In the genomic region with DNA sequence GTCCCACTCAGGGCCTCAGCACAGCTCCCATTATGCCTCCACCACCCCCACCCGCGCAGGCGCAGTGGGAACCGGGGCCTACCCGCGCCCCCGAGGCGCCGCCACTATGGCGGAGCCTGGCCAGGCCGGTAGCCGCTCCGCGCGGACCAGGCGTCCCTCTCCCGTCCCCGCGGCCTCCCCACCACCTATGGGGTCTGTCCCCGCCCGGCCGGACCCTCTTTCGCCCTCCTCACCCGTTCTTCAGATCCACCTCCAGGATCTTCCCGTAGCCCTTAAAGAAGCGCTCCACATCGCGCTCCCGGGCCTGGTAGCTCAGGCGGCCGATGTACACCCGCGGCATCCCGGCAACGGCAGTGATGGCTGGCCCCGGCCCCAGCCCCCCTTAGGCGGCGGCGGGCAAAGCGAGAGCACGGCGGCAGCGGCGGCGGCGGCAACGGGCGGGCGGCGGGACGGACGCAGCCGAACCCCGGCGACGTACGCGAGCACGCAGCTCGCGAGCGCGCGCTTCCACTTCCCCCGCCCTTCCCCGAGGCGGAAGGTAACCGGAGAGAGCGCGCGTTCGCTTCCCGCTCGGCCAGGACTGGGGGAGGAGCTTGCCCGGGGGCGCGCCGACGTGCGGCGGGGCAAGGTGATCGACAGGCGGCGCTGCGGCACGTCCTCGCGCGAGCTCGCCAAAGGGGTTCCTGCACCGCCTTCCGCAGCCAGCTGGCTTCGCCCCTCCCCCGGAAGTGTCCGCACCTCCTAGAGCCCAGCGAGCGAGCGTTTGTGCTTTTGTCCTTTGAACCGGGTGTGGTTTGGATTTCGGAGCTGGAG, we compare ENCODE assay signal across 1 cellular context.
TF ChIP-seq lines count a peak whose summit lies in the region.

A gene (minus strand): TSS at position 488 of the 813 bp plus-strand sequence. CDS start 148 bp downstream, at position 340.

TF ChIP-seq in K562, 482 proteins besides CTCF, POLR2A, EP300 and RAD21 (continued from another document and continues in another):
- TF ChIP-seq, protein P1, sequence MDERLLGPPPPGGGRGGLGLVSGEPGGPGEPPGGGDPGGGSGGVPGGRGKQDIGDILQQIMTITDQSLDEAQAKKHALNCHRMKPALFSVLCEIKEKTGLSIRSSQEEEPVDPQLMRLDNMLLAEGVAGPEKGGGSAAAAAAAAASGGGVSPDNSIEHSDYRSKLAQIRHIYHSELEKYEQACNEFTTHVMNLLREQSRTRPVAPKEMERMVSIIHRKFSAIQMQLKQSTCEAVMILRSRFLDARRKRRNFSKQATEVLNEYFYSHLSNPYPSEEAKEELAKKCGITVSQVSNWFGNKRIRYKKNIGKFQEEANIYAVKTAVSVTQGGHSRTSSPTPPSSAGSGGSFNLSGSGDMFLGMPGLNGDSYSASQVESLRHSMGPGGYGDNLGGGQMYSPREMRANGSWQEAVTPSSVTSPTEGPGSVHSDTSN (CRISPR knock-in tag; IDR thresholded peaks at IDR 0.05; ENCODE audit: low read depth): peak; percentile 84
- TF ChIP-seq, protein P1 (tag; conservative IDR thresholded peaks at IDR 0.05; ENCODE audit: low read depth): no peak; the same call in 1 of the 2 replicates
- TF ChIP-seq, protein P2, sequence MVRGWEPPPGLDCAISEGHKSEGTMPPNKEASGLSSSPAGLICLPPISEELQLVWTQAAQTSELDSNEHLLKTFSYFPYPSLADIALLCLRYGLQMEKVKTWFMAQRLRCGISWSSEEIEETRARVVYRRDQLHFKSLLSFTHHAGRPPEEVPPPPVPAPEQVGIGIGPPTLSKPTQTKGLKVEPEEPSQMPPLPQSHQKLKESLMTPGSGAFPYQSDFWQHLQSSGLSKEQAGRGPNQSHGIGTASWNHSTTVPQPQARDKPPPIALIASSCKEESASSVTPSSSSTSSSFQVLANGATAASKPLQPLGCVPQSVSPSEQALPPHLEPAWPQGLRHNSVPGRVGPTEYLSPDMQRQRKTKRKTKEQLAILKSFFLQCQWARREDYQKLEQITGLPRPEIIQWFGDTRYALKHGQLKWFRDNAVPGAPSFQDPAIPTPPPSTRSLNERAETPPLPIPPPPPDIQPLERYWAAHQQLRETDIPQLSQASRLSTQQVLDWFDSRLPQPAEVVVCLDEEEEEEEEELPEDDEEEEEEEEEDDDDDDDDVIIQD (CRISPR knock-in tag; IDR thresholded peaks at IDR 0.05): no peak
- TF ChIP-seq TEAD2 (tag; IDR thresholded peaks at IDR 0.05) (no peak), ZNF717 (CRISPR knock-in tag; IDR thresholded peaks at IDR 0.05) (no peak), SPI1 (IDR thresholded peaks at IDR 0.05; ENCODE audit: borderline replicate concordance, low read depth, low read length) (0 out of 2 replicates have a peak, but pooled peaks have one; percentile 30), TEAD4 (IDR thresholded peaks at IDR 0.05; ENCODE audit: low read length) (0 out of 2 replicates have a peak, but pooled peaks have one; percentile 42), TEAD4 (CRISPR knock-in tag; IDR thresholded peaks at IDR 0.05; ENCODE audit: borderline replicate concordance) (peak; percentile 90), ZNF780A (CRISPR knock-in tag; IDR thresholded peaks at IDR 0.05) (no peak), POLR2B (IDR thresholded peaks at IDR 0.05; ENCODE audit: low read depth, partially characterized antibody) (peak; percentile 86), MCM3 (IDR thresholded peaks at IDR 0.05) (no peak), ZFP36 (IDR thresholded peaks at IDR 0.05; ENCODE audit: low read depth, low read length, partially characterized antibody) (no peak), JUND (IDR thresholded peaks at IDR 0.05; ENCODE audit: borderline replicate concordance, low read depth, low read length) (peak; percentile 74; the same call in 1 of the 2 replicates), JUND (tag; IDR thresholded peaks at IDR 0.05; ENCODE audit: borderline replicate concordance, low read depth, low read length) (peak; percentile 77; the same call in 1 of the 3 replicates), ZC3H8 (IDR thresholded peaks at IDR 0.05) (no peak), TGIF2 (CRISPR knock-in tag; IDR thresholded peaks at IDR 0.05) (peak; percentile 80), MCM2 (IDR thresholded peaks at IDR 0.05; ENCODE audit: low read depth) (no peak), PTRF (tag; IDR thresholded peaks at IDR 0.05) (no peak), MECOM (CRISPR knock-in tag; IDR thresholded peaks at IDR 0.05) (no peak), FOXM1 (IDR thresholded peaks at IDR 0.05; ENCODE audit: low read depth) (no peak), FOXM1 (CRISPR knock-in tag; IDR thresholded peaks at IDR 0.05; ENCODE audit: low read depth) (peak; percentile 97), U2AF1 (optimal IDR thresholded peaks at IDR 0.05; ENCODE audit: low read depth, low read length) (peak; percentile 96), HNRNPLL (IDR thresholded peaks at IDR 0.05; ENCODE audit: low read depth, low read length, poor library complexity, severe bottlenecking) (peak; percentile 60), MTA3 (IDR thresholded peaks at IDR 0.05; ENCODE audit: borderline replicate concordance) (peak; percentile 92; the same call in 1 of the 2 replicates), TCFL5 (CRISPR knock-in tag; conservative IDR thresholded peaks at IDR 0.05) (no peak), POLR3A (IDR thresholded peaks at IDR 0.05; ENCODE audit: borderline replicate concordance, extremely low read depth, insufficient read depth, insufficient read length) (no peak), ZNF79 (CRISPR knock-in tag; IDR thresholded peaks at IDR 0.05; ENCODE audit: low read depth) (no peak), ZNF354B (CRISPR knock-in tag; IDR thresholded peaks at IDR 0.05) (no peak), PTTG1 (tag; IDR thresholded peaks at IDR 0.05; ENCODE audit: low read depth) (no peak), GTF2E2 (tag; IDR thresholded peaks at IDR 0.05) (peak; percentile 87), KAT8 (IDR thresholded peaks at IDR 0.05; ENCODE audit: low read depth) (no peak), BRF1 (IDR thresholded peaks at IDR 0.05; ENCODE audit: borderline replicate concordance, extremely low read depth, insufficient read length) (no peak), MAFG (tag; conservative IDR thresholded peaks at IDR 0.05) (no peak), NCOA4 (IDR thresholded peaks at IDR 0.05; ENCODE audit: partially characterized antibody) (no peak), E2F3 (CRISPR knock-in tag; IDR thresholded peaks at IDR 0.05) (peak; percentile 86; the same call in 1 of the 2 replicates), TCF3 (CRISPR knock-in tag; IDR thresholded peaks at IDR 0.05) (peak; percentile 54; the same call in 1 of the 2 replicates)
- TF ChIP-seq, protein P3, sequence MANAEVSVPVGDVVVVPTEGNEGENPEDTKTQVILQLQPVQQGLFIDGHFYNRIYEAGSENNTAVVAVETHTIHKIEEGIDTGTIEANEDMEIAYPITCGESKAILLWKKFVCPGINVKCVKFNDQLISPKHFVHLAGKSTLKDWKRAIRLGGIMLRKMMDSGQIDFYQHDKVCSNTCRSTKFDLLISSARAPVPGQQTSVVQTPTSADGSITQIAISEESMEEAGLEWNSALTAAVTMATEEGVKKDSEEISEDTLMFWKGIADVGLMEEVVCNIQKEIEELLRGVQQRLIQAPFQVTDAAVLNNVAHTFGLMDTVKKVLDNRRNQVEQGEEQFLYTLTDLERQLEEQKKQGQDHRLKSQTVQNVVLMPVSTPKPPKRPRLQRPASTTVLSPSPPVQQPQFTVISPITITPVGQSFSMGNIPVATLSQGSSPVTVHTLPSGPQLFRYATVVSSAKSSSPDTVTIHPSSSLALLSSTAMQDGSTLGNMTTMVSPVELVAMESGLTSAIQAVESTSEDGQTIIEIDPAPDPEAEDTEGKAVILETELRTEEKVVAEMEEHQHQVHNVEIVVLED (CRISPR knock-in tag; IDR thresholded peaks at IDR 0.05): peak; percentile 95
- TF ChIP-seq, protein P4, sequence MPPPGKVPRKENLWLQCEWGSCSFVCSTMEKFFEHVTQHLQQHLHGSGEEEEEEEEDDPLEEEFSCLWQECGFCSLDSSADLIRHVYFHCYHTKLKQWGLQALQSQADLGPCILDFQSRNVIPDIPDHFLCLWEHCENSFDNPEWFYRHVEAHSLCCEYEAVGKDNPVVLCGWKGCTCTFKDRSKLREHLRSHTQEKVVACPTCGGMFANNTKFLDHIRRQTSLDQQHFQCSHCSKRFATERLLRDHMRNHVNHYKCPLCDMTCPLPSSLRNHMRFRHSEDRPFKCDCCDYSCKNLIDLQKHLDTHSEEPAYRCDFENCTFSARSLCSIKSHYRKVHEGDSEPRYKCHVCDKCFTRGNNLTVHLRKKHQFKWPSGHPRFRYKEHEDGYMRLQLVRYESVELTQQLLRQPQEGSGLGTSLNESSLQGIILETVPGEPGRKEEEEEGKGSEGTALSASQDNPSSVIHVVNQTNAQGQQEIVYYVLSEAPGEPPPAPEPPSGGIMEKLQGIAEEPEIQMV (tag; conservative IDR thresholded peaks at IDR 0.05; ENCODE audit: low read depth): no peak
- TF ChIP-seq, protein P5, sequence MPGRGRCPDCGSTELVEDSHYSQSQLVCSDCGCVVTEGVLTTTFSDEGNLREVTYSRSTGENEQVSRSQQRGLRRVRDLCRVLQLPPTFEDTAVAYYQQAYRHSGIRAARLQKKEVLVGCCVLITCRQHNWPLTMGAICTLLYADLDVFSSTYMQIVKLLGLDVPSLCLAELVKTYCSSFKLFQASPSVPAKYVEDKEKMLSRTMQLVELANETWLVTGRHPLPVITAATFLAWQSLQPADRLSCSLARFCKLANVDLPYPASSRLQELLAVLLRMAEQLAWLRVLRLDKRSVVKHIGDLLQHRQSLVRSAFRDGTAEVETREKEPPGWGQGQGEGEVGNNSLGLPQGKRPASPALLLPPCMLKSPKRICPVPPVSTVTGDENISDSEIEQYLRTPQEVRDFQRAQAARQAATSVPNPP (IDR thresholded peaks at IDR 0.05; ENCODE audit: borderline replicate concordance, insufficient read depth, insufficient read length): no peak
- TF ChIP-seq, protein P6, sequence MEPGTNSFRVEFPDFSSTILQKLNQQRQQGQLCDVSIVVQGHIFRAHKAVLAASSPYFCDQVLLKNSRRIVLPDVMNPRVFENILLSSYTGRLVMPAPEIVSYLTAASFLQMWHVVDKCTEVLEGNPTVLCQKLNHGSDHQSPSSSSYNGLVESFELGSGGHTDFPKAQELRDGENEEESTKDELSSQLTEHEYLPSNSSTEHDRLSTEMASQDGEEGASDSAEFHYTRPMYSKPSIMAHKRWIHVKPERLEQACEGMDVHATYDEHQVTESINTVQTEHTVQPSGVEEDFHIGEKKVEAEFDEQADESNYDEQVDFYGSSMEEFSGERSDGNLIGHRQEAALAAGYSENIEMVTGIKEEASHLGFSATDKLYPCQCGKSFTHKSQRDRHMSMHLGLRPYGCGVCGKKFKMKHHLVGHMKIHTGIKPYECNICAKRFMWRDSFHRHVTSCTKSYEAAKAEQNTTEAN (CRISPR knock-in tag; IDR thresholded peaks at IDR 0.05): no peak; the same call in 1 of the 2 replicates
- TF ChIP-seq, protein P7, sequence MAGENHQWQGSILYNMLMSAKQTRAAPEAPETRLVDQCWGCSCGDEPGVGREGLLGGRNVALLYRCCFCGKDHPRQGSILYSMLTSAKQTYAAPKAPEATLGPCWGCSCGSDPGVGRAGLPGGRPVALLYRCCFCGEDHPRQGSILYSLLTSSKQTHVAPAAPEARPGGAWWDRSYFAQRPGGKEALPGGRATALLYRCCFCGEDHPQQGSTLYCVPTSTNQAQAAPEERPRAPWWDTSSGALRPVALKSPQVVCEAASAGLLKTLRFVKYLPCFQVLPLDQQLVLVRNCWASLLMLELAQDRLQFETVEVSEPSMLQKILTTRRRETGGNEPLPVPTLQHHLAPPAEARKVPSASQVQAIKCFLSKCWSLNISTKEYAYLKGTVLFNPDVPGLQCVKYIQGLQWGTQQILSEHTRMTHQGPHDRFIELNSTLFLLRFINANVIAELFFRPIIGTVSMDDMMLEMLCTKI (IDR thresholded peaks at IDR 0.05; ENCODE audit: partially characterized antibody): no peak
- TF ChIP-seq, protein P8, sequence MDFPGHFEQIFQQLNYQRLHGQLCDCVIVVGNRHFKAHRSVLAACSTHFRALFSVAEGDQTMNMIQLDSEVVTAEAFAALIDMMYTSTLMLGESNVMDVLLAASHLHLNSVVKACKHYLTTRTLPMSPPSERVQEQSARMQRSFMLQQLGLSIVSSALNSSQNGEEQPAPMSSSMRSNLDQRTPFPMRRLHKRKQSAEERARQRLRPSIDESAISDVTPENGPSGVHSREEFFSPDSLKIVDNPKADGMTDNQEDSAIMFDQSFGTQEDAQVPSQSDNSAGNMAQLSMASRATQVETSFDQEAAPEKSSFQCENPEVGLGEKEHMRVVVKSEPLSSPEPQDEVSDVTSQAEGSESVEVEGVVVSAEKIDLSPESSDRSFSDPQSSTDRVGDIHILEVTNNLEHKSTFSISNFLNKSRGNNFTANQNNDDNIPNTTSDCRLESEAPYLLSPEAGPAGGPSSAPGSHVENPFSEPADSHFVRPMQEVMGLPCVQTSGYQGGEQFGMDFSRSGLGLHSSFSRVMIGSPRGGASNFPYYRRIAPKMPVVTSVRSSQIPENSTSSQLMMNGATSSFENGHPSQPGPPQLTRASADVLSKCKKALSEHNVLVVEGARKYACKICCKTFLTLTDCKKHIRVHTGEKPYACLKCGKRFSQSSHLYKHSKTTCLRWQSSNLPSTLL (IDR thresholded peaks at IDR 0.05): no peak
